Comparison of ENCODE assay signal across 8 cellular contexts in genomic region chr2:84906900-84907714, GRCh38. TPM values are rescaled to one million over a fixed set of nuclear protein-coding genes. Genes with fewer than 3 reads are reported as not detected.
A peak's percentile ranks its signal among the peaks of the same experiment; 100 is the strongest.
DNase-seq lines count a peak whose midpoint lies in the region; ATAC-seq and TF ChIP-seq lines count a peak whose summit lies in the region.

No MANE protein-coding gene starts in this region.

- peak; percentile 60 for DNase-seq in DMS 273 (lab: John Stamatoyannopoulos, UW; ENCODE audit: unreplicated experiment)
- DNase-seq in DMS 273 treated with DMSO at 0.1 percent for 48 hours (lab: John Stamatoyannopoulos, UW): no peak
- peak; percentile 72 for DNase-seq in H7
- peak; percentile 67 for DNase-seq in NAMALWA (ENCODE audit: low spot score)
- DNase-seq in activated CD4-positive, alpha-beta T cell treated with anti-CD3 and anti-CD28 coated beads, Interleukin-2, amount 50 U/mL, for 48 hours: peak; percentile 43 to 53
- DNase-seq in endothelial cell (ENCODE audit: low spot score): peak; percentile 36
- DNase-seq in memory B cell (ENCODE audit: low spot score in 2 of 2): peak in 1 of 2 donors; percentile 29

- H3K4me3 Mint-ChIP-seq in endothelial cell (ENCODE audit: unreplicated experiment) (peak overlapping the region; percentile 95), memory B cell (peak overlapping the region; percentile 90)

- H3K36me3 Mint-ChIP-seq in endothelial cell (ENCODE audit: low read depth, unreplicated experiment): peaks cover 40% of the 10 kb centered on the region
- H3K36me3 Mint-ChIP-seq in memory B cell: peaks cover 25% of the 10 kb centered on the region

- no peak for TF ChIP-seq CTCF in endothelial cell (IDR thresholded peaks at IDR 0.05; ENCODE audit: unreplicated experiment)

- peak overlapping the region; percentile 96 for H3K27ac Mint-ChIP-seq in endothelial cell (ENCODE audit: unreplicated experiment)
- peak overlapping the region; percentile 93 for H3K27ac Mint-ChIP-seq in memory B cell

- peak; percentile 46 for ATAC-seq in memory B cell (ENCODE audit: low read depth)

- H3K27ac ChIP-seq in temporal lobe (ENCODE audit: low read depth, low read length): peak overlapping the region; percentile 64

- H3K9me3 Mint-ChIP-seq in endothelial cell (ENCODE audit: unreplicated experiment) (no peaks in the 10 kb centered on the region), memory B cell (peaks cover 11% of the 10 kb centered on the region)

- peaks cover 8% of the 10 kb centered on the region for H3K27me3 ChIP-seq in H7 (ENCODE audit: control insufficient read depth, insufficient read depth, low read length)

- H3K4me1 Mint-ChIP-seq in endothelial cell (ENCODE audit: unreplicated experiment) (peaks cover 26% of the 10 kb centered on the region), memory B cell (peaks cover 30% of the 10 kb centered on the region)

- H3K36me3 ChIP-seq in H7 (replicated peaks; ENCODE audit: control insufficient read depth, insufficient read depth, low read length): no peaks in the 10 kb centered on the region; the same call in 1 of the 2 replicates

- H3K27me3 Mint-ChIP-seq in endothelial cell (ENCODE audit: unreplicated experiment): peaks cover 30% of the 10 kb centered on the region
- H3K27me3 Mint-ChIP-seq in memory B cell: no peaks in the 10 kb centered on the region

- peak overlapping the region; percentile 97 for H3K4me3 ChIP-seq in H7 (ENCODE audit: insufficient read depth, low read depth, low read length)

RNA-seq across cellular contexts. Expression of gene TMSB10, which starts 1.7 kb away (rescaled TPM):
- 1,705 and 2,421 TPM in 2 replicates for total RNA-seq in H7 (2014; rRNA removed; shearing (Covaris generic))
- total RNA-seq in endothelial cell (ENCODE audit: unreplicated experiment) (3,500 TPM), temporal lobe (2,188 TPM)

RNA-seq across cellular contexts. Expression of gene TRABD2A, which starts 26.2 kb away (rescaled TPM):
- total RNA-seq in H7 (2014; rRNA removed; shearing (Covaris generic)): 4.2 and 7.6 TPM in 2 replicates
- total RNA-seq in endothelial cell (ENCODE audit: unreplicated experiment) (7.2 TPM), temporal lobe (under 0.01 TPM)
